In genomic region chr6:14844411-14844810, GRCh38 we compare ENCODE assay signal across 23 cellular contexts.
DNase-seq lines count a peak whose midpoint lies in the region; ATAC-seq, FAIRE-seq and TF ChIP-seq lines count a peak whose summit lies in the region.
"Had no signal": no experiment of that assay in that cellular context is flagged by ENCODE, and none has a peak within 500 bp of the region (broad histone marks: within the 10 kb centered on the region; RNA-seq: fewer than 3 reads in every experiment).

No MANE protein-coding gene starts in this region.

- no peak for TF ChIP-seq RAD21 in H1 (IDR thresholded peaks at IDR 0.05 in 1 of 2, conservative IDR thresholded peaks at IDR 0.05 in 1 of 2; ENCODE audit: low read depth in 2 of 2, low read length in 2 of 2)

- no peaks in the 10 kb centered on the region for H3K36me3 Mint-ChIP-seq in activated T-cell treated with anti-CD3 and anti-CD28 coated beads, Interleukin-2, amount 50 U/mL, for 24 hours (ENCODE audit: low read depth)
- H3K36me3 Mint-ChIP-seq in activated T-cell treated with anti-CD3 and anti-CD28 coated beads, Interleukin-2, amount 50 U/mL, for 72 hours (ENCODE audit: insufficient read depth in 2 of 2), result peaks cover 0 to 6% of the 10 kb centered on the region in 2 donors
- no peaks in the 10 kb centered on the region for H3K36me3 Mint-ChIP-seq in neural progenitor cell
- no peaks in the 10 kb centered on the region for H3K36me3 Mint-ChIP-seq in T-cell
- H3K36me3 Mint-ChIP-seq: CD4-positive, CD25-positive, alpha-beta regulatory T cell; CD8-positive, alpha-beta T cell had no signal

- H2BK20ac ChIP-seq in H1 (ENCODE audit: low read length), result no peak overlapping the region

- H3K36me3 ChIP-seq in HEK293 (ENCODE audit: control insufficient read depth in 2 of 2, insufficient read depth in 1 of 2, low read length in 2 of 2) (no peaks in the 10 kb centered on the region), H1 (ENCODE audit: control insufficient read depth in 2 of 4, insufficient read depth in 4 of 4, low read length in 3 of 4) (no peaks in the 10 kb centered on the region), neural progenitor cell (no peaks in the 10 kb centered on the region), right atrium auricular region (no peaks in the 10 kb centered on the region)
- H3K36me3 ChIP-seq: BLaER1, HAP-1 had no signal

- H3K79me2 ChIP-seq in H1 (ENCODE audit: control insufficient read depth in 1 of 2, insufficient read depth in 2 of 2, low read length in 2 of 2), result no peaks in the 10 kb centered on the region
- H3K79me2 ChIP-seq in neural progenitor cell (ENCODE audit: low read depth), result no peaks in the 10 kb centered on the region

- no peaks in the 10 kb centered on the region for H3K23me2 ChIP-seq in H1 (ENCODE audit: low read depth, low read length)

- H3K18ac ChIP-seq in H1 (ENCODE audit: extremely low read depth, low read length), result no peak overlapping the region

- H3K9ac ChIP-seq in H1 (replicated peaks in 1 of 4; ENCODE audit: extremely low read depth in 1 of 4, low read depth in 3 of 4, low read length in 3 of 4) (no peak overlapping the region), neural progenitor cell (no peak overlapping the region)
- H3K9ac ChIP-seq: BLaER1 had no signal

- H3K27ac Mint-ChIP-seq in activated T-cell treated with anti-CD3 and anti-CD28 coated beads, Interleukin-2, amount 50 U/mL, for 24 hours, result peak overlapping the region; percentile 14
- H3K27ac Mint-ChIP-seq in activated T-cell treated with anti-CD3 and anti-CD28 coated beads, Interleukin-2, amount 50 U/mL, for 72 hours, result no peak overlapping the region
- peak overlapping the region; percentile 24 for H3K27ac Mint-ChIP-seq in neural progenitor cell
- no peak overlapping the region for H3K27ac Mint-ChIP-seq in T-cell
- H3K27ac Mint-ChIP-seq: B cell; CD4-positive, CD25-positive, alpha-beta regulatory T cell; CD8-positive, alpha-beta T cell; GM23338 had no signal

- H4K20me1 ChIP-seq in H1 (replicated peaks in 1 of 2; ENCODE audit: control insufficient read depth in 1 of 2, insufficient read depth in 2 of 2, low read length in 2 of 2) (no peaks in the 10 kb centered on the region), neural progenitor cell (ENCODE audit: low read depth) (no peaks in the 10 kb centered on the region)
- H4K20me1 ChIP-seq: BLaER1 had no signal

- H3K4me2 ChIP-seq in H1 (ENCODE audit: insufficient read depth in 1 of 2, low read depth in 2 of 2, low read length in 2 of 2) (no peak overlapping the region), neural progenitor cell (no peak overlapping the region)
- H3K4me2 ChIP-seq: BLaER1, GM23338 had no signal

- 90% methylated on average over 17 of the region's 17 CpGs; no CpG with 5 or more reads in 1 of the 2 experiments for WGBS in H1 (ENCODE audit: extremely low coverage in 1 of 2, insufficient coverage in 1 of 2, insufficient read length in 1 of 2, insufficient replicate concordance in 2 of 2, low coverage in 1 of 2, low lambda C conversion rate in 2 of 2, missing lambda C conversion rate in 1 of 2), 2 experiments

- POLR2A ChIA-PET in HEK293 (lab: Yijun Ruan, JAX) (no interaction called here), H1 (lab: Charles Lee; ENCODE audit: partially characterized antibody) (interaction anchor here (0.8 to 1.3 kb wide), 2 partner anchors 12 to 60 kb away, joined by 3 to 4 read pairs; no protein-coding TSS in a partner anchor), T-cell (lab: Charles Lee) (interaction anchor here in 1 of 2 donors (0.6 kb wide), 1 partner anchor 78 kb away, joined by 3 read pairs; no protein-coding TSS in a partner anchor)

- no peak overlapping the region for H2AK5ac ChIP-seq in H1 (ENCODE audit: low read depth, low read length)

- peaks cover 2% of the 10 kb centered on the region for H3K27me3 Mint-ChIP-seq in activated T-cell treated with anti-CD3 and anti-CD28 coated beads, Interleukin-2, amount 50 U/mL, for 24 hours
- peaks cover under 1% of the 10 kb centered on the region for H3K27me3 Mint-ChIP-seq in activated T-cell treated with anti-CD3 and anti-CD28 coated beads, Interleukin-2, amount 50 U/mL, for 72 hours (ENCODE audit: low read depth)
- peaks cover 3% of the 10 kb centered on the region for H3K27me3 Mint-ChIP-seq in neural progenitor cell (ENCODE audit: insufficient read depth, low read depth)
- H3K27me3 Mint-ChIP-seq in T-cell, result peaks cover 4 to 8% of the 10 kb centered on the region in 2 donors

- TF ChIP-seq CTCF in HEK293 (tag by site-specific recombination; IDR thresholded peaks at IDR 0.05) (no peak), H1 (IDR thresholded peaks at IDR 0.05; ENCODE audit: control extremely low read depth in 1 of 3, insufficient read depth in 1 of 3, low read depth in 1 of 3, low read length in 3 of 3) (no peak), neural progenitor cell (IDR thresholded peaks at IDR 0.05) (no peak), right atrium auricular region (IDR thresholded peaks at IDR 0.05) (no peak)

- H2BK12ac ChIP-seq in H1 (ENCODE audit: low read depth, low read length), result 0 out of 2 replicates have a peak overlapping the region, but pooled peaks have one; percentile 50

- no peak overlapping the region for H3K14ac ChIP-seq in H1 (ENCODE audit: insufficient read length)

- H3K9me3 ChIP-seq in HEK293 (ENCODE audit: control insufficient read depth, insufficient read depth, low read depth, low read length) (no peaks in the 10 kb centered on the region), H1 (ENCODE audit: insufficient read depth in 2 of 2, low read depth in 1 of 2, low read length in 1 of 2) (no peaks in the 10 kb centered on the region), neural progenitor cell (ENCODE audit: low read depth) (no peaks in the 10 kb centered on the region), right atrium auricular region (no peaks in the 10 kb centered on the region)
- H3K9me3 ChIP-seq: Caco-2, HAP-1 had no signal

- no peak overlapping the region for H4K5ac ChIP-seq in H1 (ENCODE audit: insufficient read length, low read depth, low read length)

- no peaks in the 10 kb centered on the region for H3K9me3 Mint-ChIP-seq in activated T-cell treated with anti-CD3 and anti-CD28 coated beads, Interleukin-2, amount 50 U/mL, for 24 hours
- peaks cover 0 to 5% of the 10 kb centered on the region in 2 donors for H3K9me3 Mint-ChIP-seq in activated T-cell treated with anti-CD3 and anti-CD28 coated beads, Interleukin-2, amount 50 U/mL, for 72 hours
- H3K9me3 Mint-ChIP-seq in neural progenitor cell, result peaks cover 11% of the 10 kb centered on the region
- H3K9me3 Mint-ChIP-seq in T-cell, result no peaks in the 10 kb centered on the region
- H3K9me3 Mint-ChIP-seq: CD8-positive, alpha-beta T cell; GM23338 had no signal

- no peak for DNase-seq in activated T-cell treated with anti-CD3 and anti-CD28 coated beads, Interleukin-2, amount 50 U/mL, for 24 hours
- DNase-seq in activated T-cell treated with anti-CD3 and anti-CD28 coated beads, Interleukin-2, amount 50 U/mL, for 72 hours, result no peak
- DNase-seq in H1 (ENCODE audit: low read depth in 1 of 2, low spot score in 2 of 2), result no peak
- DNase-seq in neural progenitor cell (ENCODE audit: low spot score), result no peak
- DNase-seq in right atrium auricular region (ENCODE audit: low spot score), result no peak
- DNase-seq in T-cell, result no peak
- DNase-seq: Caco-2; CD4-positive, CD25-positive, alpha-beta regulatory T cell; CD8-positive, alpha-beta T cell; DMS153; DND-41 had no signal

- H3K79me1 ChIP-seq in H1 (ENCODE audit: low read depth, low read length), result no peaks in the 10 kb centered on the region

- no peak overlapping the region for H3K56ac ChIP-seq in H1 (replicated peaks; ENCODE audit: insufficient read length, low read depth, low read length)

- no peak for ATAC-seq in activated T-cell treated with anti-CD3 and anti-CD28 coated beads, Interleukin-2, amount 50 U/mL, for 72 hours (replicated peaks in 1 of 2)
- ATAC-seq in T-cell (replicated peaks in 1 of 4), result no peak
- no peak for ATAC-seq in GM18868 (IDR thresholded peaks at IDR 0.05; ENCODE audit: unreplicated experiment)
- ATAC-seq: CD8-positive, alpha-beta T cell; GM23338 had no signal

- TF ChIP-seq EP300 in H1 (IDR thresholded peaks at IDR 0.05; ENCODE audit: borderline replicate concordance in 1 of 2, low read depth in 2 of 2, low read length in 2 of 2), result no peak

- no peak overlapping the region for H3K4me3 Mint-ChIP-seq in activated T-cell treated with anti-CD3 and anti-CD28 coated beads, Interleukin-2, amount 50 U/mL, for 24 hours
- H3K4me3 Mint-ChIP-seq in activated T-cell treated with anti-CD3 and anti-CD28 coated beads, Interleukin-2, amount 50 U/mL, for 72 hours, result no peak overlapping the region
- no peak overlapping the region for H3K4me3 Mint-ChIP-seq in neural progenitor cell
- H3K4me3 Mint-ChIP-seq in T-cell, result no peak overlapping the region
- H3K4me3 Mint-ChIP-seq: B cell; CD4-positive, CD25-positive, alpha-beta regulatory T cell; CD8-positive, alpha-beta T cell; GM23338 had no signal

- H2AFZ ChIP-seq in H1 (ENCODE audit: low read length) (no peak overlapping the region), neural progenitor cell (replicated peaks) (no peak overlapping the region)
- H2AFZ ChIP-seq: GM23338 had no signal

- H3K4me1 Mint-ChIP-seq in activated T-cell treated with anti-CD3 and anti-CD28 coated beads, Interleukin-2, amount 50 U/mL, for 24 hours (ENCODE audit: low read depth), result peaks cover 7% of the 10 kb centered on the region
- peaks cover 15% of the 10 kb centered on the region for H3K4me1 Mint-ChIP-seq in activated T-cell treated with anti-CD3 and anti-CD28 coated beads, Interleukin-2, amount 50 U/mL, for 72 hours (ENCODE audit: low read depth)
- H3K4me1 Mint-ChIP-seq in neural progenitor cell (peaks cover 11% of the 10 kb centered on the region), T-cell (no peaks in the 10 kb centered on the region)
- H3K4me1 Mint-ChIP-seq: B cell had no signal

- CTCF ChIA-PET in HEK293 (lab: Yijun Ruan, JAX) (no interaction called here), H1 (lab: Charles Lee; ENCODE audit: partially characterized antibody) (interaction anchor here (0.6 kb wide), 1 partner anchor 24 kb away, joined by 3 read pairs; no protein-coding TSS in a partner anchor), T-cell (lab: Charles Lee) (no interaction called here)

- TF ChIP-seq POLR2A in H1 (IDR thresholded peaks at IDR 0.05; ENCODE audit: control extremely low read depth in 1 of 2, low read depth in 2 of 2, low read length in 2 of 2), result no peak

- H2BK120ac ChIP-seq in H1 (replicated peaks; ENCODE audit: low read depth, low read length), result no peak overlapping the region

- no peak for FAIRE-seq in H1 (lab: Jason Lieb, UNC)
- FAIRE-seq: A204.1, G401.6, GM12892, H54 had no signal

- no peak overlapping the region for H2BK15ac ChIP-seq in H1 (ENCODE audit: low read length)

- H3K4me3 ChIP-seq in HEK293 (ENCODE audit: low read depth, low read length) (no peak overlapping the region), H1 (ENCODE audit: extremely low read depth in 1 of 4, insufficient read depth in 2 of 4, low read depth in 3 of 4, low read length in 4 of 4) (no peak overlapping the region), neural progenitor cell (no peak overlapping the region), right atrium auricular region (no peak overlapping the region)
- H3K4me3 ChIP-seq: BLaER1, GM23338, HAP-1 had no signal

- no peaks in the 10 kb centered on the region for H3K4me1 ChIP-seq in HEK293 (ENCODE audit: control insufficient read depth, insufficient read depth, low read length)
- peaks cover 0 to 8% (median 5%) of the 10 kb centered on the region in 4 experiments; a peak in 3 of 7 replicates for H3K4me1 ChIP-seq in H1 (replicated peaks in 1 of 4; ENCODE audit: control insufficient read depth in 3 of 4, insufficient read depth in 4 of 4, low read length in 3 of 4)
- peaks cover 30% of the 10 kb centered on the region for H3K4me1 ChIP-seq in neural progenitor cell
- no peaks in the 10 kb centered on the region for H3K4me1 ChIP-seq in right atrium auricular region
- H3K4me1 ChIP-seq: BLaER1, Caco-2, HAP-1 had no signal

- H4K91ac ChIP-seq in H1 (replicated peaks; ENCODE audit: insufficient read length, low read length), result no peak overlapping the region

- H3K4ac ChIP-seq in H1 (replicated peaks; ENCODE audit: insufficient read length, low read depth, low read length), result no peak overlapping the region

- peaks cover 17% of the 10 kb centered on the region for H3F3A ChIP-seq in neural progenitor cell (ENCODE audit: low read depth)

- no peak overlapping the region for H3K23ac ChIP-seq in H1 (ENCODE audit: insufficient read length)

- H3K27me3 ChIP-seq in H1 (replicated peaks in 1 of 4; ENCODE audit: control insufficient read depth in 3 of 4, extremely low read depth in 1 of 4, insufficient read depth in 3 of 4, low read length in 3 of 4), result no peaks in the 10 kb centered on the region
- no peaks in the 10 kb centered on the region for H3K27me3 ChIP-seq in neural progenitor cell
- no peaks in the 10 kb centered on the region for H3K27me3 ChIP-seq in right atrium auricular region
- H3K27me3 ChIP-seq: BLaER1 had no signal

- no peak overlapping the region; the same call in 1 of the 2 replicates for H4K8ac ChIP-seq in H1 (ENCODE audit: extremely low read depth, insufficient read depth, low read length)

- no peak overlapping the region for H3K27ac ChIP-seq in HEK293 (ENCODE audit: extremely low read depth, low read depth, low read length)
- no peak overlapping the region for H3K27ac ChIP-seq in H1 (ENCODE audit: low read depth, low read length)
- H3K27ac ChIP-seq in neural progenitor cell, result no peak overlapping the region
- no peak overlapping the region for H3K27ac ChIP-seq in right atrium auricular region
- H3K27ac ChIP-seq: 22Rv1, BLaER1, C4-2B had no signal

- H2BK5ac ChIP-seq in H1 (ENCODE audit: low read depth, low read length), result no peak overlapping the region

Comparison
In these comparisons a context has a peak if more than half of its experiments do, and no peak if none do; other contexts are left out.
1. H3K27ac Mint-ChIP-seq: peak in activated T-cell treated with anti-CD3 and anti-CD28 coated beads, Interleukin-2, amount 50 U/mL, for 24 hours (single experiment) and neural progenitor cell (single experiment); none in activated T-cell treated with anti-CD3 and anti-CD28 coated beads, Interleukin-2, amount 50 U/mL, for 72 hours (single experiment) and T-cell (0 of 2).